Comparison of ENCODE assay signal across 12 cellular contexts in the genomic region with DNA sequence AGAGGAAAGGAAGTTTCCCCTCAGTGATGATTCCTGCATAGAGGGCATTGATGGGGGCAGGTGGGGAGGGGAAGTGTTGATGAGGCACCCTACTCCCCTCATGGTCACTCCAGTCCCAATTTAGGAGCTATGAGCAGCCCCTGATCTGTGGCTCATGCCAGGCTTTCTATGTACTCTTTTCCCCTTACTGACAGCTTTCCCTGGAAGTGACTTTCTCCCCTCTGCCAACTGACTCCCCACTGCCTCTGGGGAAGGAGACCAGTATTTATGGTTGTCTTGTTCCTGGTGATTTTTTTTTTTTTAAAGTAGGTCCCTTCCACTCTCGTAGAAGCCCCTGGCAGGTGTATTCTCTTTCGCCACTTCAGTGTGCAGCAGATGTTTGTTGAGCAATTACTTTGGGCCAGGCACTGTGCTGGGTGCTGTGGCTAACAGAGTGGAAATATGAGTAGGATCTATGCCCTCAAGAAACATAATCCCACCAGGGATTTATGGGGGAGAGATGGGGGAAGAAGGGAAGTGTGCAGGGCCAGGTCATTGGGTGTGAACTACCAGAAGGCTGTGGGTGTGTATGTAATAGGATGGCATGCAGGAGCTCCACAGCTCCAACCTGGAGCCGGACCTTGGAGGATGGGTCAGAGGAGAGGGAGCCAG. TPM values are rescaled to one million over a fixed set of nuclear protein-coding genes. Genes with fewer than 3 reads are reported as not detected.
DNase-seq lines count a peak whose midpoint lies in the region; TF ChIP-seq lines count a peak whose summit lies in the region.
"Had no signal": no experiment of that assay in that cellular context is flagged by ENCODE, and none has a peak within 500 bp of the region (broad histone marks: within the 10 kb centered on the region; RNA-seq: fewer than 3 reads in every experiment).

No MANE protein-coding gene starts in this region.

- H4K20me1 ChIP-seq in smooth muscle cell (ENCODE audit: low read depth) = peaks cover 81% of the 10 kb centered on the region

- peaks cover 0 to 49% of the 10 kb centered on the region in 2 experiments; a peak in 1 of 3 replicates for H3K36me3 ChIP-seq in HEK293 (ENCODE audit: control insufficient read depth in 2 of 2, insufficient read depth in 1 of 2, low read length in 2 of 2)
- H3K36me3 ChIP-seq in SJSA1 = peaks cover 70% of the 10 kb centered on the region
- H3K36me3 ChIP-seq in iPS-20b (ENCODE audit: insufficient read depth, low read depth, low read length) = no peaks in the 10 kb centered on the region
- H3K36me3 ChIP-seq in smooth muscle cell (ENCODE audit: low read depth) = no peaks in the 10 kb centered on the region
- H3K36me3 ChIP-seq in testis (ENCODE audit: low read depth, missing control alignments) = no peaks in the 10 kb centered on the region
- H3K36me3 ChIP-seq: prostate gland had no signal

- H3K9me3 ChIP-seq in HEK293 (ENCODE audit: control insufficient read depth, insufficient read depth, low read depth, low read length) (no peaks in the 10 kb centered on the region), SJSA1 (replicated peaks) (no peaks in the 10 kb centered on the region), iPS-20b (ENCODE audit: insufficient read depth, low read depth, low read length) (no peaks in the 10 kb centered on the region), smooth muscle cell (replicated peaks; ENCODE audit: low read depth) (no peaks in the 10 kb centered on the region), testis (no peaks in the 10 kb centered on the region)
- H3K9me3 ChIP-seq: prostate gland had no signal

- POLR2A ChIA-PET in HEK293 (lab: Yijun Ruan, JAX) = interaction anchor here (0.5 to 1.4 kb wide), 2 partner anchors 39 to 317 kb away, joined by 3 read pairs; no protein-coding TSS in a partner anchor
- POLR2A ChIA-PET in MCF 10A (lab: Yijun Ruan, JAX) = interaction anchor here (0.7 kb wide), 1 partner anchor 44 kb away, joined by 3 read pairs; no protein-coding TSS in a partner anchor

- H3K4me2 ChIP-seq in smooth muscle cell = peak overlapping the region; percentile 99

- peaks cover 33% of the 10 kb centered on the region for H3F3A ChIP-seq in smooth muscle cell (ENCODE audit: low read depth)

- H3K4me3 ChIP-seq in HEK293 (ENCODE audit: low read depth, low read length) (peak overlapping the region; percentile 76), SJSA1 (peak overlapping the region; percentile 81), iPS-20b (ENCODE audit: low read length) (peak overlapping the region; percentile 87; the same call in 1 of the 2 replicates), smooth muscle cell (peak overlapping the region; percentile 82), testis (no peak overlapping the region)

- H3K9me3 Mint-ChIP-seq in MCF 10A (ENCODE audit: unreplicated experiment) = no peaks in the 10 kb centered on the region
- H3K9me3 Mint-ChIP-seq: T-cell had no signal

- TF ChIP-seq POLR2A in testis (IDR thresholded peaks at IDR 0.05) = no peak

- peaks cover 78% of the 10 kb centered on the region for H3K79me2 ChIP-seq in smooth muscle cell (ENCODE audit: low read depth)

- no peak overlapping the region for H3K4me3 Mint-ChIP-seq in MCF 10A (ENCODE audit: unreplicated experiment)

- no peak overlapping the region for H3K27ac Mint-ChIP-seq in MCF 10A (ENCODE audit: low read depth, unreplicated experiment)

- DNase-seq in SJSA1 (ENCODE audit: low read depth in 1 of 2, low spot score in 2 of 2) (no peak), smooth muscle cell (lab: John Stamatoyannopoulos, UW; ENCODE audit: unreplicated experiment) (no peak), testis (no peak), cerebellar cortex (ENCODE audit: low spot score) (no peak), germinal center (ENCODE audit: low spot score) (no peak), MCF 10A (ENCODE audit: unreplicated experiment) (no peak)
- DNase-seq: cerebellar nuclear complex, head of caudate nucleus, T-cell had no signal

- H3K4me1 Mint-ChIP-seq in MCF 10A (ENCODE audit: insufficient read depth, unreplicated experiment) = peaks cover 6% of the 10 kb centered on the region

- BruUV-seq in MCF 10A (replicated peaks; lab: Mats Ljungman, UMichigan) = no TSS peak

- no peaks in the 10 kb centered on the region for H3K27me3 ChIP-seq in SJSA1 (replicated peaks)
- H3K27me3 ChIP-seq in iPS-20b (ENCODE audit: insufficient read depth, low read length) = peaks cover 42% of the 10 kb centered on the region
- H3K27me3 ChIP-seq in smooth muscle cell (ENCODE audit: low read depth) = no peaks in the 10 kb centered on the region
- no peaks in the 10 kb centered on the region for H3K27me3 ChIP-seq in testis

- H2AFZ ChIP-seq in smooth muscle cell (ENCODE audit: low read depth) = no peak overlapping the region

- TF ChIP-seq CTCF in HEK293 (tag by site-specific recombination; IDR thresholded peaks at IDR 0.05) = no peak
- no peak for TF ChIP-seq CTCF in smooth muscle cell (IDR thresholded peaks at IDR 0.05; ENCODE audit: borderline replicate concordance, insufficient read depth, poor library complexity, severe bottlenecking)
- TF ChIP-seq CTCF in testis (IDR thresholded peaks at IDR 0.05) = no peak
- no peak for TF ChIP-seq CTCF in MCF 10A (IDR thresholded peaks at IDR 0.05; ENCODE audit: unreplicated experiment)

- peaks cover 34% of the 10 kb centered on the region for H3K4me1 ChIP-seq in HEK293 (ENCODE audit: control insufficient read depth, insufficient read depth, low read length)
- peaks cover 72% of the 10 kb centered on the region for H3K4me1 ChIP-seq in SJSA1 (replicated peaks)
- H3K4me1 ChIP-seq in iPS-20b (ENCODE audit: insufficient read depth, low read length) = peaks cover 23% of the 10 kb centered on the region
- peaks cover 31% of the 10 kb centered on the region for H3K4me1 ChIP-seq in smooth muscle cell (ENCODE audit: low read depth)
- peaks cover 11% of the 10 kb centered on the region for H3K4me1 ChIP-seq in testis
- H3K4me1 ChIP-seq: prostate gland had no signal

- peaks cover 18% of the 10 kb centered on the region for H3K27me3 Mint-ChIP-seq in MCF 10A (ENCODE audit: insufficient read depth, unreplicated experiment)

- CTCF ChIA-PET in HEK293 (lab: Yijun Ruan, JAX) (interaction anchor here (0.6 to 6.0 kb wide), 20 partner anchors 9 to 1003 kb away, joined by 3 to 63 read pairs (median 4); no protein-coding TSS in a partner anchor), MCF 10A (lab: Yijun Ruan, JAX) (interaction anchor here (0.6 to 1.0 kb wide), 2 partner anchors 9 to 837 kb away, joined by 3 to 5 read pairs; no protein-coding TSS in a partner anchor)

- H3K27ac ChIP-seq in HEK293 (ENCODE audit: extremely low read depth, low read depth, low read length) = no peak overlapping the region; the same call in 1 of the 2 replicates
- H3K27ac ChIP-seq in SJSA1 = no peak overlapping the region
- no peak overlapping the region for H3K27ac ChIP-seq in iPS-20b (ENCODE audit: low read length)
- H3K27ac ChIP-seq in smooth muscle cell (ENCODE audit: low read depth) = peak overlapping the region; percentile 56
- H3K27ac ChIP-seq in testis = no peak overlapping the region

- no peak overlapping the region for H3K9ac ChIP-seq in iPS-20b (ENCODE audit: low read depth, low read length)
- peak overlapping the region; percentile 6 for H3K9ac ChIP-seq in smooth muscle cell (ENCODE audit: low read depth)

- WGBS in smooth muscle cell (ENCODE audit: low lambda C conversion rate) = 42% methylated on average over 3 of the region's 3 CpGs
- 68 to 79% methylated on average over 3 of the region's 3 CpGs for WGBS in testis, 2 donors

- intact Hi-C loops in testis (cut with DNase I; ENCODE audit: low total_unique reads) = loop anchor here (10.0 kb wide), 2 partner anchors 69 to 139 kb away; no protein-coding TSS in a partner anchor
- intact Hi-C loops in MCF 10A (cut with micrococcal nuclease) = no loop called here

- H3K36me3 Mint-ChIP-seq in MCF 10A (ENCODE audit: insufficient read depth, unreplicated experiment) = no peaks in the 10 kb centered on the region
- H3K36me3 Mint-ChIP-seq: T-cell had no signal

TF ChIP-seq in HEK293, 187 proteins besides CTCF, POLR2A, EP300 and RAD21 (continues in another document):
- TF ChIP-seq, protein P1, sequence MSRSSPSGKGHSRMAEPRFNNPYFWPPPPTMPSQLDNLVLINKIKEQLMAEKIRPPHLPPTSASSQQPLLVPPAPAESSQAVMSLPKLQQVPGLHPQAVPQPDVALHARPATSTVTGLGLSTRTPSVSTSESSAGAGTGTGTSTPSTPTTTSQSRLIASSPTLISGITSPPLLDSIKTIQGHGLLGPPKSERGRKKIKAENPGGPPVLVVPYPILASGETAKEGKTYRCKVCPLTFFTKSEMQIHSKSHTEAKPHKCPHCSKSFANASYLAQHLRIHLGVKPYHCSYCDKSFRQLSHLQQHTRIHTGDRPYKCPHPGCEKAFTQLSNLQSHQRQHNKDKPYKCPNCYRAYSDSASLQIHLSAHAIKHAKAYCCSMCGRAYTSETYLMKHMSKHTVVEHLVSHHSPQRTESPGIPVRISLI (tag by site-specific recombination; IDR thresholded peaks at IDR 0.05) = no peak
- TF ChIP-seq ZNF596 (tag by site-specific recombination; IDR thresholded peaks at IDR 0.05) = no peak
- TF ChIP-seq, protein P2, sequence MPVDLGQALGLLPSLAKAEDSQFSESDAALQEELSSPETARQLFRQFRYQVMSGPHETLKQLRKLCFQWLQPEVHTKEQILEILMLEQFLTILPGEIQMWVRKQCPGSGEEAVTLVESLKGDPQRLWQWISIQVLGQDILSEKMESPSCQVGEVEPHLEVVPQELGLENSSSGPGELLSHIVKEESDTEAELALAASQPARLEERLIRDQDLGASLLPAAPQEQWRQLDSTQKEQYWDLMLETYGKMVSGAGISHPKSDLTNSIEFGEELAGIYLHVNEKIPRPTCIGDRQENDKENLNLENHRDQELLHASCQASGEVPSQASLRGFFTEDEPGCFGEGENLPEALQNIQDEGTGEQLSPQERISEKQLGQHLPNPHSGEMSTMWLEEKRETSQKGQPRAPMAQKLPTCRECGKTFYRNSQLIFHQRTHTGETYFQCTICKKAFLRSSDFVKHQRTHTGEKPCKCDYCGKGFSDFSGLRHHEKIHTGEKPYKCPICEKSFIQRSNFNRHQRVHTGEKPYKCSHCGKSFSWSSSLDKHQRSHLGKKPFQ (tag by site-specific recombination; IDR thresholded peaks at IDR 0.05) = peak; percentile 94
- peak; percentile 67 for TF ChIP-seq ZNF341 (tag by site-specific recombination; IDR thresholded peaks at IDR 0.05; ENCODE audit: low read depth)
- peak; percentile 98 for TF ChIP-seq ZNF664 (tag by site-specific recombination; IDR thresholded peaks at IDR 0.05)

RNA-seq across cellular contexts. Expression of a gene that starts 3.4 kb away (rescaled TPM):
- total RNA-seq in SJSA1 (2014; rRNA removed; shearing (Covaris generic)) = 46.4 and 78.8 TPM in 2 replicates
- 41.6 and 42.6 TPM in 2 replicates for total RNA-seq in smooth muscle cell
- polyA plus RNA-seq in smooth muscle cell = 37.9 and 44.0 TPM in 2 replicates
- 10 to 100 TPM; 17.5 to 19.4 TPM for total RNA-seq in testis
- 3.2 TPM for polyA plus RNA-seq in testis (ENCODE audit: insufficient read depth, low read depth, low replicate concordance)
- total RNA-seq in MCF 10A (2022) = not detected in 2 replicates

Comparison
In these comparisons a context has a peak if more than half of its experiments do, and no peak if none do; other contexts are left out.
1. H3K4me3 ChIP-seq: peak in HEK293 (single experiment), SJSA1 (single experiment), iPS-20b (single experiment) and smooth muscle cell (single experiment); none in testis (0 of 2).
2. RNA of a gene that starts 3.4 kb away (total RNA-seq): 46.4 to 78.8 TPM in SJSA1, 41.6 to 42.6 TPM in smooth muscle cell and 17.5 to 19.4 TPM in testis; not detected in MCF 10A; every median in the first group is over 10 times any median in the second.